In the genomic region with DNA sequence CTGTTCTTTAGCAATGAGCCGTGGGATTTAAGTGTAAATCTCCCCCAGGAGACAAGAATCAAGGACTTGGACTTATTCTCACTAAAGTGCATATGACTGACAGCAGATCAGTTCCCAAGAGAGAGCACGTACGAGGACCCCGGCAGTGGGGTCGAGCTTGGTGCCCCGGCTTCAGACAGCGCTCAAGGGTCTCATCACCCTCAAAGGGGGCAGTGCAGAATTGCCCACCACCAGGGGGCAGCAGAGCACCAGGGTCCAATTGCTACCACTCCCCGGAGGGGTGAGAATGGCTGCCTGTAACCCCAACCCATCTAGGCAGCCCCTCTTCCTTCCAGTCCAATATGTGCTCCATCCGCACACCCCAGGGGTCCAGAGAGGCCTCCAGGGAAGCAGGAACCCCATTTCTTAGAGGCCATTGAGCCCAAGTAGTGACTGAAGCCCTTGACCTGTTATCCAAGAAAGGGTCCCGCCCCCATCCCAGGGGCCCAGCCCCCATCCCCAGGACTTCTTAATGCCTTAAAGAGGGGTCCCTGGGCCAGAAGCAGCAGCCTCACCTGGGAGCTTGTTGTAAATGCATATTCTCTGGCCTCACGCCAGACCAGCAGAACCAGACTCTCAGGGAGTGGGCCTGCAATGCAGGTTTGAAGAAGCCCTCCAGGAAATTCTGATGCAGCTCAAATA, we compare ENCODE assay signal across 7 cellular contexts.
A peak's percentile ranks its signal among the peaks of the same experiment; 100 is the strongest.
DNase-seq lines count a peak whose midpoint lies in the region; ATAC-seq and TF ChIP-seq lines count a peak whose summit lies in the region.

No MANE protein-coding gene starts in this region.

- intact Hi-C loops in tibial artery (cut with DNase I; ENCODE audit: low total_unique reads), result no loop called here

- H3K27ac ChIP-seq in neutrophil, result peak overlapping the region; percentile 25
- H3K27ac ChIP-seq in tibial artery, result no peak overlapping the region

- peak; percentile 41 for ATAC-seq in esophagus mucosa

- H3K36me3 ChIP-seq in neutrophil (no peaks in the 10 kb centered on the region), tibial artery (no peaks in the 10 kb centered on the region)

- DNase-seq in NCI-H1694 treated with DMSO at 0.1 percent for 48 hours (lab: John Stamatoyannopoulos, UW) (peak; percentile 17), tibial artery (no peak), NCI-H2081 treated with DMSO at 0.1 percent for 48 hours (lab: John Stamatoyannopoulos, UW) (no peak)
- DNase-seq in activated CD8-positive, alpha-beta memory T cell treated with anti-CD3 and anti-CD28 coated beads for 48 hours (ENCODE audit: low read depth in 2 of 3, low spot score in 2 of 3), result peak; percentile 29 to 76 (median 66)

- TF ChIP-seq CTCF in GM12873 (IDR thresholded peaks at IDR 0.05; ENCODE audit: insufficient read depth, low read depth, low read length, missing control alignments), result peak; percentile 93
- peak; percentile 86 for TF ChIP-seq CTCF in neutrophil (IDR thresholded peaks at IDR 0.05)
- peak; percentile 67 to 70 for TF ChIP-seq CTCF in tibial artery (IDR thresholded peaks at IDR 0.05)

- H3K4me1 ChIP-seq in neutrophil (ENCODE audit: control insufficient read depth in 1 of 2, insufficient read depth in 1 of 2, low read depth in 1 of 2, low read length in 1 of 2) (peaks cover 13 to 22% of the 10 kb centered on the region in 2 experiments), tibial artery (peaks cover 0 to 23% (median 4%) of the 10 kb centered on the region in 4 donors)

- H3K27me3 ChIP-seq in neutrophil (no peaks in the 10 kb centered on the region), tibial artery (peaks cover 0 to 7% of the 10 kb centered on the region in 2 donors)

- H3K9me3 ChIP-seq in neutrophil (no peaks in the 10 kb centered on the region), tibial artery (no peaks in the 10 kb centered on the region)

- H3K4me3 ChIP-seq in neutrophil (ENCODE audit: low read depth in 1 of 2, low read length in 1 of 2) (no peak overlapping the region), tibial artery (no peak overlapping the region)

Comparison
In these comparisons a context has a peak if more than half of its experiments do, and no peak if none do; other contexts are left out.
1. DNase-seq: peak in NCI-H1694 treated with DMSO at 0.1 percent for 48 hours (single experiment) and activated CD8-positive, alpha-beta memory T cell treated with anti-CD3 and anti-CD28 coated beads for 48 hours (3 of 3); none in tibial artery (0 of 2) and NCI-H2081 treated with DMSO at 0.1 percent for 48 hours (single experiment).
2. Peak in every context shown above with its lines, with median percentiles within 50 percentile points of each other: CTCF ChIP-seq.